In genomic region chr2:189698020-189698887, GRCh38 we compare ENCODE assay signal across 8 cellular contexts. TPM values are rescaled to one million over a fixed set of nuclear protein-coding genes. Genes with fewer than 3 reads are reported as not detected.
A peak's percentile ranks its signal among the peaks of the same experiment; 100 is the strongest.
DNase-seq lines count a peak whose midpoint lies in the region; ATAC-seq and TF ChIP-seq lines count a peak whose summit lies in the region.

No MANE protein-coding gene starts in this region.

- intact Hi-C loops in heart right ventricle (cut with DNase I): loop anchor here in 9 of 10 donors (1.0 to 5.0 kb wide), 3 partner anchors 36 to 37 kb away; partner anchors contain the start of gene ASNSD1 (in 9 of the 9)

- H3K27ac ChIP-seq in heart right ventricle: no peak overlapping the region

- TF ChIP-seq CTCF in heart right ventricle (IDR thresholded peaks at IDR 0.05): peak; percentile 18 to 86 (median 69)
- TF ChIP-seq CTCF in retinal pigment epithelial cell (conservative IDR thresholded peaks at IDR 0.05; ENCODE audit: low read depth, low read length): peak; percentile 53

- peaks cover 0 to 24% (median 0%) of the 10 kb centered on the region in 9 donors for H3K36me3 ChIP-seq in heart right ventricle

- H3K4me3 ChIP-seq in heart right ventricle (peak overlapping the region in 2 of 10 donors; percentile 12 to 23), retinal pigment epithelial cell (ENCODE audit: low read length) (no peak overlapping the region)

- H3K27me3 ChIP-seq in heart right ventricle: no peaks in the 10 kb centered on the region

- no peaks in the 10 kb centered on the region for H3K4me1 Mint-ChIP-seq in activated naive CD8-positive, alpha-beta T cell treated with anti-CD3 and anti-CD28 coated beads for 36 hours

- no peaks in the 10 kb centered on the region for H3K9me3 Mint-ChIP-seq in activated naive CD8-positive, alpha-beta T cell treated with anti-CD3 and anti-CD28 coated beads for 36 hours

- 34 to 35% methylated on average over 6 of the region's 6 CpGs for WGBS in heart right ventricle, 2 donors

- H3K27ac Mint-ChIP-seq in activated naive CD8-positive, alpha-beta T cell treated with anti-CD3 and anti-CD28 coated beads for 36 hours: no peak overlapping the region

- H3K27me3 Mint-ChIP-seq in activated naive CD8-positive, alpha-beta T cell treated with anti-CD3 and anti-CD28 coated beads for 36 hours: no peaks in the 10 kb centered on the region

- peak overlapping the region; percentile 14 for H3K4me3 Mint-ChIP-seq in activated naive CD8-positive, alpha-beta T cell treated with anti-CD3 and anti-CD28 coated beads for 36 hours

- ATAC-seq in heart right ventricle: peak in 6 of 8 donors; percentile 43 to 70 (median 62)

- H3K4me1 ChIP-seq in heart right ventricle: peaks cover 0 to 9% (median 0%) of the 10 kb centered on the region in 9 donors

- no peaks in the 10 kb centered on the region for H3K9me3 ChIP-seq in heart right ventricle

- DNase-seq in NCI-H82 (lab: John Stamatoyannopoulos, UW): peak; percentile 52
- no peak for DNase-seq in NCI-H82 treated with DMSO at 0.1 percent for 48 hours (lab: John Stamatoyannopoulos, UW; ENCODE audit: unreplicated experiment)
- peak; percentile 42 for DNase-seq in HCEC 1CT
- peak; percentile 20 for DNase-seq in NCI-H226
- DNase-seq in activated naive CD8-positive, alpha-beta T cell treated with anti-CD3 and anti-CD28 coated beads for 36 hours: no peak
- DNase-seq in heart right ventricle: peak in 1 of 2 donors; percentile 54
- DNase-seq in retinal pigment epithelial cell (ENCODE audit: low read depth): no peak
- DNase-seq in NK-92 (lab: John Stamatoyannopoulos, UW; ENCODE audit: unreplicated experiment): no peak

- no peaks in the 10 kb centered on the region for H3K36me3 Mint-ChIP-seq in activated naive CD8-positive, alpha-beta T cell treated with anti-CD3 and anti-CD28 coated beads for 36 hours

RNA-seq across cellular contexts. Expression of gene ANKAR, which starts 23.8 kb away (rescaled TPM):
- total RNA-seq in activated naive CD8-positive, alpha-beta T cell treated with anti-CD3 and anti-CD28 coated beads for 36 hours: 1 to 10 TPM; 2.4 TPM
- 1 to 10 TPM; 4.4 to 9.3 (median 5.8) TPM for total RNA-seq in heart right ventricle
- polyA plus RNA-seq in heart right ventricle: 1 to 10 TPM in 1 of 2 donors, under 1 TPM in 1; 0.64 to 5.6 TPM

RNA-seq across cellular contexts. Expression of gene ASNSD1, which starts 37.0 kb away (rescaled TPM):
- 10 to 100 TPM; 56.3 to 57.0 TPM for total RNA-seq in activated naive CD8-positive, alpha-beta T cell treated with anti-CD3 and anti-CD28 coated beads for 36 hours
- total RNA-seq in heart right ventricle: 10 to 100 TPM; 25.9 to 46.7 (median 30.8) TPM
- polyA plus RNA-seq in heart right ventricle: 10 to 100 TPM; 29.3 to 32.1 TPM

Comparison
In these comparisons a context has a peak if more than half of its experiments do, and no peak if none do; other contexts are left out.
1. DNase-seq: peak in NCI-H82 (single experiment), HCEC 1CT (single experiment) and NCI-H226 (single experiment); none in NCI-H82 treated with DMSO at 0.1 percent for 48 hours (single experiment), activated naive CD8-positive, alpha-beta T cell treated with anti-CD3 and anti-CD28 coated beads for 36 hours (single experiment), retinal pigment epithelial cell (single experiment) and NK-92 (single experiment).